1 cellular context compared by ENCODE assay signal in the genomic region with DNA sequence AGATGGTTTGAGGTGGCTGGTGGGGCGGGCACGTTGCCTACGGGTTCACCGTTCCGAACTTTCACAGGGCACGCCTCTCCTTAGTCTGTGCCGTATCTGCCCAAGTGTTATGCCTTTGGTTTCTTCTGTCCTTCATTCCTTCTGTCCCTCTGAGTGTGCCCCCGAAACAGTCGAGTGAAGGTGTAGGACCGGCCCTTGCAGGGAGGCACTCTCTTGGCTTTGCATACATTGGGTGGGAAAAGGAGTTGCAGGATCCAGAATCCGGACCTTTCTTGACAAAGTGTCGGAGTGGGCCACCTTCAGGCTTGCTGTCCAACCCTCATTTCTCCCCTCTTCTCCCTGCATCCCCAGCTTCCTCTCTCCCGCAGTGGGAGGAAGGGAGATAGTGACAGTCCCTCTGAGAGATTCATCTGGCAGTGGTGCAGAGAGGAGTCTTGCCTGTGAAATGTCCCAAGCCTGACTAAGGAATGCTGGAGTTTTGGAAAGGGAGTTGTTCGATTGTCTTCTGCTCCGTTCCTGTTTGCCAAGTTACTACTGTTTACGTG.
TF ChIP-seq lines count a peak whose summit lies in the region.

No MANE protein-coding gene starts in this region.

TF ChIP-seq in HepG2, 621 proteins besides CTCF, POLR2A, EP300 and RAD21 (continued from another document):
- TF ChIP-seq ZBTB40 (IDR thresholded peaks at IDR 0.05) = no peak
- peak; percentile 10; the same call in 1 of the 2 replicates for TF ChIP-seq ZBTB40 (CRISPR knock-in tag; IDR thresholded peaks at IDR 0.05)
- TF ChIP-seq SIN3A (IDR thresholded peaks at IDR 0.05; ENCODE audit: borderline replicate concordance, low read depth, low read length) = 0 out of 2 replicates have a peak, but pooled peaks have one; percentile 10
- TF ChIP-seq ZNF703 (CRISPR knock-in tag; IDR thresholded peaks at IDR 0.05; ENCODE audit: borderline replicate concordance) = 0 out of 2 replicates have a peak, but pooled peaks have one; percentile 16
- 0 out of 2 replicates have a peak, but pooled peaks have one; percentile 16 for TF ChIP-seq ZNF329 (CRISPR knock-in tag; IDR thresholded peaks at IDR 0.05; ENCODE audit: low read depth)
- TF ChIP-seq DNMT3B (CRISPR knock-in tag; conservative IDR thresholded peaks at IDR 0.05) = no peak; the same call in 1 of the 2 replicates
- TF ChIP-seq, protein P1, sequence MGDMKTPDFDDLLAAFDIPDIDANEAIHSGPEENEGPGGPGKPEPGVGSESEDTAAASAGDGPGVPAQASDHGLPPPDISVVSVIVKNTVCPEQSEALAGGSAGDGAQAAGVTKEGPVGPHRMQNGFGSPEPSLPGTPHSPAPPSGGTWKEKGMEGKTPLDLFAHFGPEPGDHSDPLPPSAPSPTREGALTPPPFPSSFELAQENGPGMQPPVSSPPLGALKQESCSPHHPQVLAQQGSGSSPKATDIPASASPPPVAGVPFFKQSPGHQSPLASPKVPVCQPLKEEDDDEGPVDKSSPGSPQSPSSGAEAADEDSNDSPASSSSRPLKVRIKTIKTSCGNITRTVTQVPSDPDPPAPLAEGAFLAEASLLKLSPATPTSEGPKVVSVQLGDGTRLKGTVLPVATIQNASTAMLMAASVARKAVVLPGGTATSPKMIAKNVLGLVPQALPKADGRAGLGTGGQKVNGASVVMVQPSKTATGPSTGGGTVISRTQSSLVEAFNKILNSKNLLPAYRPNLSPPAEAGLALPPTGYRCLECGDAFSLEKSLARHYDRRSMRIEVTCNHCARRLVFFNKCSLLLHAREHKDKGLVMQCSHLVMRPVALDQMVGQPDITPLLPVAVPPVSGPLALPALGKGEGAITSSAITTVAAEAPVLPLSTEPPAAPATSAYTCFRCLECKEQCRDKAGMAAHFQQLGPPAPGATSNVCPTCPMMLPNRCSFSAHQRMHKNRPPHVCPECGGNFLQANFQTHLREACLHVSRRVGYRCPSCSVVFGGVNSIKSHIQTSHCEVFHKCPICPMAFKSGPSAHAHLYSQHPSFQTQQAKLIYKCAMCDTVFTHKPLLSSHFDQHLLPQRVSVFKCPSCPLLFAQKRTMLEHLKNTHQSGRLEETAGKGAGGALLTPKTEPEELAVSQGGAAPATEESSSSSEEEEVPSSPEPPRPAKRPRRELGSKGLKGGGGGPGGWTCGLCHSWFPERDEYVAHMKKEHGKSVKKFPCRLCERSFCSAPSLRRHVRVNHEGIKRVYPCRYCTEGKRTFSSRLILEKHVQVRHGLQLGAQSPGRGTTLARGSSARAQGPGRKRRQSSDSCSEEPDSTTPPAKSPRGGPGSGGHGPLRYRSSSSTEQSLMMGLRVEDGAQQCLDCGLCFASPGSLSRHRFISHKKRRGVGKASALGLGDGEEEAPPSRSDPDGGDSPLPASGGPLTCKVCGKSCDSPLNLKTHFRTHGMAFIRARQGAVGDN (CRISPR knock-in tag; IDR thresholded peaks at IDR 0.05) = peak; percentile 14; the same call in 1 of the 2 replicates
- TF ChIP-seq, protein P2, sequence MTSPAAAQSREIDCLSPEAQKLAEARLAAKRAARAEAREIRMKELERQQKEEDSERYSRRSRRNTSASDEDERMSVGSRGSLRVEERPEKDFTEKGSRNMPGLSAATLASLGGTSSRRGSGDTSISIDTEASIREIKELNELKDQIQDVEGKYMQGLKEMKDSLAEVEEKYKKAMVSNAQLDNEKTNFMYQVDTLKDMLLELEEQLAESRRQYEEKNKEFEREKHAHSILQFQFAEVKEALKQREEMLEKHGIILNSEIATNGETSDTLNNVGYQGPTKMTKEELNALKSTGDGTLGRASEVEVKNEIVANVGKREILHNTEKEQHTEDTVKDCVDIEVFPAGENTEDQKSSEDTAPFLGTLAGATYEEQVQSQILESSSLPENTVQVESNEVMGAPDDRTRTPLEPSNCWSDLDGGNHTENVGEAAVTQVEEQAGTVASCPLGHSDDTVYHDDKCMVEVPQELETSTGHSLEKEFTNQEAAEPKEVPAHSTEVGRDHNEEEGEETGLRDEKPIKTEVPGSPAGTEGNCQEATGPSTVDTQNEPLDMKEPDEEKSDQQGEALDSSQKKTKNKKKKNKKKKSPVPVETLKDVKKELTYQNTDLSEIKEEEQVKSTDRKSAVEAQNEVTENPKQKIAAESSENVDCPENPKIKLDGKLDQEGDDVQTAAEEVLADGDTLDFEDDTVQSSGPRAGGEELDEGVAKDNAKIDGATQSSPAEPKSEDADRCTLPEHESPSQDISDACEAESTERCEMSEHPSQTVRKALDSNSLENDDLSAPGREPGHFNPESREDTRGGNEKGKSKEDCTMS (CRISPR knock-in tag; conservative IDR thresholded peaks at IDR 0.05) = no peak
- no peak for TF ChIP-seq SRSF4 (IDR thresholded peaks at IDR 0.05; ENCODE audit: low read depth, low read length, poor library complexity, severe bottlenecking)
- no peak for TF ChIP-seq REXO4 (CRISPR knock-in tag; IDR thresholded peaks at IDR 0.05; ENCODE audit: borderline replicate concordance)
- no peak for TF ChIP-seq SP5 (CRISPR knock-in tag; IDR thresholded peaks at IDR 0.05; ENCODE audit: borderline replicate concordance, low read depth)
- no peak for TF ChIP-seq PLRG1 (conservative IDR thresholded peaks at IDR 0.05)
- TF ChIP-seq ZNF343 (CRISPR knock-in tag; IDR thresholded peaks at IDR 0.05) = 0 out of 2 replicates have a peak, but pooled peaks have one; percentile 5
